34 cellular contexts compared by ENCODE assay signal in genomic region chr6:72873438-72873837, GRCh38.
"Had no signal": no experiment of that assay in that cellular context is flagged by ENCODE, and none has a peak within 500 bp of the region (broad histone marks: within the 10 kb centered on the region; RNA-seq: fewer than 3 reads in every experiment).

No MANE protein-coding gene starts in this region.

- H3K9me3 Mint-ChIP-seq: activated CD4-positive, alpha-beta memory T cell treated with anti-CD3 and anti-CD28 coated beads for 36 hours; activated naive CD8-positive, alpha-beta T cell treated with anti-CD3 and anti-CD28 coated beads for 36 hours; activated T-cell treated with anti-CD3 and anti-CD28 coated beads, Interleukin-2, amount 50 U/mL, for 4 hours; central memory CD8-positive, alpha-beta T cell; T-helper 1 cell treated with Interleukin-12 subunit alpha and Interleukin-12 subunit beta and Interleukin-4 antibody, amounts not matched to agents 30 μg/mL and 1 μg/mL, for 36 hours; T-helper 2 cell treated with Interferon-gamma antibody and Interleukin-4, amounts not matched to agents 5 μg/mL and 100 μg/mL, for 36 hours; WTC11 had no signal

- H3K4me1 Mint-ChIP-seq: activated CD4-positive, alpha-beta T cell treated with anti-CD3 and anti-CD28 coated beads for 36 hours; activated naive CD8-positive, alpha-beta T cell treated with anti-CD3 and anti-CD28 coated beads for 36 hours; central memory CD8-positive, alpha-beta T cell had no signal

- H3K36me3 ChIP-seq: ascending aorta, cardiac muscle cell, Peyer's patch had no signal

- H3K36me3 Mint-ChIP-seq: activated CD4-positive, alpha-beta memory T cell treated with anti-CD3 and anti-CD28 coated beads for 36 hours; WTC11 had no signal

- H3K4me3 ChIP-seq: ascending aorta, cardiac muscle cell, Peyer's patch had no signal

- H3K4me3 Mint-ChIP-seq: activated CD4-positive, alpha-beta memory T cell treated with anti-CD3 and anti-CD28 coated beads for 36 hours; activated CD4-positive, alpha-beta T cell treated with anti-CD3 and anti-CD28 coated beads for 36 hours; activated naive CD8-positive, alpha-beta T cell treated with anti-CD3 and anti-CD28 coated beads for 36 hours; activated T-cell treated with anti-CD3 and anti-CD28 coated beads, Interleukin-2, amount 50 U/mL, for 4 hours; central memory CD8-positive, alpha-beta T cell; T-helper 1 cell treated with Interleukin-12 subunit alpha and Interleukin-12 subunit beta and Interleukin-4 antibody, amounts not matched to agents 30 μg/mL and 1 μg/mL, for 36 hours; T-helper 2 cell treated with Interferon-gamma antibody and Interleukin-4, amounts not matched to agents 5 μg/mL and 100 μg/mL, for 36 hours; WTC11 had no signal

- FAIRE-seq: TTC549 had no signal

- H3K27ac Mint-ChIP-seq: activated CD4-positive, alpha-beta memory T cell treated with anti-CD3 and anti-CD28 coated beads for 36 hours; activated CD4-positive, alpha-beta T cell treated with anti-CD3 and anti-CD28 coated beads for 36 hours; activated naive CD8-positive, alpha-beta T cell treated with anti-CD3 and anti-CD28 coated beads for 36 hours; T-helper 1 cell treated with Interleukin-12 subunit alpha and Interleukin-12 subunit beta and Interleukin-4 antibody, amounts not matched to agents 30 μg/mL and 1 μg/mL, for 36 hours; T-helper 2 cell treated with Interferon-gamma antibody and Interleukin-4, amounts not matched to agents 5 μg/mL and 100 μg/mL, for 36 hours; WTC11 had no signal

- H3K9me3 ChIP-seq: ascending aorta, Peyer's patch had no signal

- H3K27ac ChIP-seq: ascending aorta, cardiac muscle cell, KMS-11, Peyer's patch had no signal

- DNase-seq: activated CD4-positive, alpha-beta memory T cell treated with anti-CD3 and anti-CD28 coated beads for 36 hours; activated CD4-positive, alpha-beta T cell treated with anti-CD3 and anti-CD28 coated beads for 36 hours; activated CD4-positive, alpha-beta T cell treated with anti-CD3 and anti-CD28 coated beads, Interleukin-2, amount 50 U/mL, for 1 hour; activated CD8-positive, alpha-beta memory T cell treated with anti-CD3 and anti-CD28 coated beads, Interleukin-2, amount 50 U/mL, for 4 hours; activated effector memory CD4-positive, alpha-beta T cell treated with Interleukin-2 at 50 U/mL for 16 hours; activated naive CD4-positive, alpha-beta T cell treated with anti-CD3 and anti-CD28 coated beads, Interleukin-2, amount 50 U/mL, for 16 hours; activated naive CD8-positive, alpha-beta T cell treated with anti-CD3 and anti-CD28 coated beads for 36 hours; activated T-cell treated with anti-CD3 and anti-CD28 coated beads for 4 hours; activated T-cell treated with anti-CD3 and anti-CD28 coated beads, Interleukin-2, amount 50 U/mL, for 4 hours; amygdala; NCI-H1092 treated with DMSO at 0.1 percent for 48 hours; NCI-H1417; NCI-H146; NCI-H187; NCI-H2029 treated with DMSO at 0.1 percent for 48 hours; NCI-H2171 treated with DMSO at 0.1 percent for 48 hours; NCI-H2227 treated with DMSO at 0.1 percent for 48 hours; NCI-H446; NCI-H510A treated with DMSO at 0.1 percent for 48 hours; NCI-H526 treated with DMSO at 0.1 percent for 48 hours; NK-92 treated with Interleukin-12 subunit alpha and Interleukin-12 subunit beta, amount 100 ng/mL, for 24 hours; PC-3; Peyer's patch; RPMI8226; SIG-M5 had no signal

- H3K27me3 Mint-ChIP-seq: activated CD4-positive, alpha-beta memory T cell treated with anti-CD3 and anti-CD28 coated beads for 36 hours; activated CD4-positive, alpha-beta T cell treated with anti-CD3 and anti-CD28 coated beads for 36 hours; activated naive CD8-positive, alpha-beta T cell treated with anti-CD3 and anti-CD28 coated beads for 36 hours; central memory CD8-positive, alpha-beta T cell had no signal

- H3K27me3 ChIP-seq: ascending aorta, cardiac muscle cell, Peyer's patch had no signal

- H3K4me1 ChIP-seq: ascending aorta, Peyer's patch had no signal

- ATAC-seq: activated CD4-positive, alpha-beta T cell treated with anti-CD3 and anti-CD28 coated beads for 36 hours; activated CD4-positive, CD25-positive, alpha-beta regulatory T cell treated with anti-CD3 and anti-CD28 coated beads, Interleukin-2, amount 50 U/mL, for 24 hours; activated T-cell treated with anti-CD3 and anti-CD28 coated beads, Interleukin-2, amount 50 U/mL, for 4 hours; PC-3; WTC11 had no signal
